ENCODE assay signal across 1 cellular context in genomic region chr12:113422030-113422900, GRCh38.
TF ChIP-seq lines count a peak whose summit lies in the region.

Gene SDSL (plus strand): TSS chr12:113422380. CDS start chr12:113427983, 5,603 bp downstream.

TF ChIP-seq in HepG2, 621 proteins besides CTCF, POLR2A, EP300 and RAD21 (continued from another document and continues in another):
- TF ChIP-seq NR0B2 (CRISPR knock-in tag; IDR thresholded peaks at IDR 0.05) (no peak), ZFP91 (CRISPR knock-in tag; IDR thresholded peaks at IDR 0.05; ENCODE audit: borderline replicate concordance) (peak; percentile 99), PLSCR1 (CRISPR knock-in tag; IDR thresholded peaks at IDR 0.05; ENCODE audit: borderline replicate concordance) (no peak), TERF1 (CRISPR knock-in tag; IDR thresholded peaks at IDR 0.05) (no peak), RELA (CRISPR knock-in tag; IDR thresholded peaks at IDR 0.05) (no peak), SMC3 (IDR thresholded peaks at IDR 0.05; ENCODE audit: low read length) (no peak), ZHX1 (CRISPR knock-in tag; IDR thresholded peaks at IDR 0.05; ENCODE audit: low read depth) (no peak), ZNF484 (CRISPR knock-in tag; IDR thresholded peaks at IDR 0.05; ENCODE audit: borderline replicate concordance, low read depth) (no peak), ZNF331 (CRISPR knock-in tag; IDR thresholded peaks at IDR 0.05) (no peak), SRF (IDR thresholded peaks at IDR 0.05; ENCODE audit: low read depth, low read length) (no peak), HOXA5 (CRISPR knock-in tag; IDR thresholded peaks at IDR 0.05) (0 out of 2 replicates have a peak, but pooled peaks have one; percentile 20), ZBTB10 (CRISPR knock-in tag; IDR thresholded peaks at IDR 0.05; ENCODE audit: borderline replicate concordance) (no peak), USF2 (IDR thresholded peaks at IDR 0.05; ENCODE audit: low read depth, low read length) (no peak), USF2 (CRISPR knock-in tag; IDR thresholded peaks at IDR 0.05; ENCODE audit: borderline replicate concordance) (no peak), ZBTB4 (CRISPR knock-in tag; IDR thresholded peaks at IDR 0.05; ENCODE audit: borderline replicate concordance) (no peak), EED (CRISPR knock-in tag; IDR thresholded peaks at IDR 0.05) (no peak), ONECUT2 (CRISPR knock-in tag; IDR thresholded peaks at IDR 0.05) (no peak), HMGXB3 (CRISPR knock-in tag; IDR thresholded peaks at IDR 0.05; ENCODE audit: borderline replicate concordance) (no peak), ARID3A (IDR thresholded peaks at IDR 0.05; ENCODE audit: low read depth, low read length) (no peak), POLR2AphosphoS5 (IDR thresholded peaks at IDR 0.05; ENCODE audit: low read depth, low read length) (peak; percentile 52; the same call in 1 of the 2 replicates), ZNF367 (CRISPR knock-in tag; IDR thresholded peaks at IDR 0.05; ENCODE audit: borderline replicate concordance) (no peak), KLF9 (CRISPR knock-in tag; IDR thresholded peaks at IDR 0.05; ENCODE audit: low read depth) (no peak), SP140L (CRISPR knock-in tag; IDR thresholded peaks at IDR 0.05; ENCODE audit: borderline replicate concordance) (no peak), DBP (CRISPR knock-in tag; IDR thresholded peaks at IDR 0.05; ENCODE audit: not compliant biosample characterization) (no peak), ZKSCAN1 (IDR thresholded peaks at IDR 0.05; ENCODE audit: low read length) (no peak), PBX2 (CRISPR knock-in tag; IDR thresholded peaks at IDR 0.05) (no peak)
